11 cellular contexts compared by ENCODE assay signal in the genomic region with DNA sequence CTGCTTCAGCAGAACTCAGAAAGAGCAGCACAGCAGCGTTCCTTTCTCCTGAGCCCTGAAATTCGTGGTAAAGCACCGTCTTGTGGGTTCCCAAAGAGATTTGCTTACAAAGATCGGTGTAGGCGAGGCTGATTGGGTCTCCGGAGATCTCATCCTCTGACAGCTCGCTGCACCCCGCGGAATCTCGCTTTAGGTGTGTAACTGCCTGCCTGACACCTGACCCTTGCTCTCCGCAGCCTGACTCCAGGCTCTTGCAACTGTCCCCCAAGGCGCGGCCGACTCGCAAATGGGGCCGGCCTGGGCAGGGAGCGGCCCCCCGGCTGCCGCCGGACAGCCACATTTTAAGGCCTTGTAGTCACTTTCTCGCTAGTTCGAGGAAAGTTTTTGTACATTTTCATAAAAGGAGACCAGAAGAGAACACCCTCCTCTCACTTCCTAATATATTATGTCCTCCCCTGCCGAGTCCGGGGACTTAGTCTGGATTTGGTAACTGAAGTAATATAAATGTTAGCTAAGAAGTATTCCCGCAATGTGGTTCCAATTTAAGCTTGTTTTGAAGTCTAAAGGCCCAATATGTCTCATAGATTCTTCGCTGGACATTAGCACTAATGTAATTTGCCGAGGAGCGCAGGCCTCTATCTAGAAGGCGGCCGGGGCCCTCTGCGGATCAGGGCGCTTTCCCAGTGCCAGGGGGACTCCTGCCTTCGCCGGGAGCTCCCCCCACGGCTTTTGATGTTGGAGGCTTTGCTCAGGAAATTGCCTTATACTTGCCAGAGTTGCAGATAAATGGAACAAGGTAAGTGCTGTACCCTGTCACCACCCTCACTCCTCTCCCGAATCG.
DNase-seq lines count a peak whose midpoint lies in the region; ATAC-seq and TF ChIP-seq lines count a peak whose summit lies in the region.
"Had no signal": no experiment of that assay in that cellular context is flagged by ENCODE, and none has a peak within 500 bp of the region (broad histone marks: within the 10 kb centered on the region; RNA-seq: fewer than 3 reads in every experiment).

No MANE protein-coding gene starts in this region.

- intact Hi-C loops in activated B cell treated with CpG ODN at 0.5 μM for 24 hours (cut with micrococcal nuclease) = no loop called here
- intact Hi-C loops in right cardiac atrium (cut with DNase I) = no loop called here
- intact Hi-C loops in body of pancreas (cut with DNase I) = no loop called here

- no peaks in the 10 kb centered on the region for H3K4me1 ChIP-seq in right cardiac atrium (ENCODE audit: control insufficient read depth, insufficient read depth, low read length)
- peaks cover 4% of the 10 kb centered on the region for H3K4me1 ChIP-seq in parathyroid adenoma
- peaks cover 12% of the 10 kb centered on the region for H3K4me1 ChIP-seq in body of pancreas

- H3K27ac ChIP-seq in right cardiac atrium (ENCODE audit: low read length) = no peak overlapping the region
- H3K27ac ChIP-seq in parathyroid adenoma = no peak overlapping the region
- no peak overlapping the region for H3K27ac ChIP-seq in body of pancreas
- H3K27ac ChIP-seq: SK-N-MC had no signal

- H3K36me3 ChIP-seq in parathyroid adenoma (ENCODE audit: control insufficient read depth, insufficient read depth, low read length) (no peaks in the 10 kb centered on the region), body of pancreas (replicated peaks in 1 of 2; ENCODE audit: insufficient read depth in 1 of 2, low read depth in 2 of 2) (no peaks in the 10 kb centered on the region)

- peaks cover 2% of the 10 kb centered on the region for H3K27me3 ChIP-seq in right cardiac atrium (ENCODE audit: control insufficient read depth, insufficient read depth)
- H3K27me3 ChIP-seq in parathyroid adenoma (ENCODE audit: control insufficient read depth, insufficient read depth, low read length) = no peaks in the 10 kb centered on the region
- peaks cover 5 to 8% of the 10 kb centered on the region in 2 donors for H3K27me3 ChIP-seq in body of pancreas

- no peak overlapping the region for H3K27ac Mint-ChIP-seq in activated B cell treated with CpG ODN at 0.5 μM for 24 hours

- H3K9me3 ChIP-seq in right cardiac atrium (ENCODE audit: control insufficient read depth, low read length) (no peaks in the 10 kb centered on the region), parathyroid adenoma (ENCODE audit: control insufficient read depth, low read length) (no peaks in the 10 kb centered on the region), body of pancreas (no peaks in the 10 kb centered on the region)

- no peak overlapping the region for H3K9ac ChIP-seq in parathyroid adenoma

- peak overlapping the region; percentile 52 for H3K4me3 Mint-ChIP-seq in activated B cell treated with CpG ODN at 0.5 μM for 24 hours

- 51% methylated on average over 37 of the region's 37 CpGs for WGBS in right cardiac atrium
- 48 to 74% methylated on average over 33 to 34 of the region's 37 CpGs for whole genome bisulfite sequencing in body of pancreas, 2 donors

- H3K4me1 Mint-ChIP-seq in activated B cell treated with CpG ODN at 0.5 μM for 24 hours = peaks cover 14% of the 10 kb centered on the region

- no peaks in the 10 kb centered on the region for H3K9me3 Mint-ChIP-seq in activated B cell treated with CpG ODN at 0.5 μM for 24 hours

- peak overlapping the region; percentile 53 for H2AFZ ChIP-seq in parathyroid adenoma

- H3K36me3 Mint-ChIP-seq in activated B cell treated with CpG ODN at 0.5 μM for 24 hours (ENCODE audit: low read depth) = no peaks in the 10 kb centered on the region
- H3K36me3 Mint-ChIP-seq: CD8-positive, alpha-beta memory T cell had no signal

- ATAC-seq in activated B cell treated with CpG ODN at 0.5 μM for 24 hours (ENCODE audit: low read depth) = no peak
- ATAC-seq in right cardiac atrium = peak in 1 of 2 donors; percentile 18
- ATAC-seq in left lobe of liver = no peak
- ATAC-seq in body of pancreas = no peak

- DNase-seq in AG08395 (ENCODE audit: low spot score) (peak; percentile 19), activated B cell treated with CpG ODN at 0.5 μM for 24 hours (no peak), right cardiac atrium (peak in 1 of 3 donors; percentile 60), left lobe of liver (ENCODE audit: low spot score) (no peak), body of pancreas (no peak)
- no peak for DNase-seq in activated effector memory CD4-positive, alpha-beta T cell treated with Interleukin-2 at 50 U/mL for 16 hours
- no peak for DNase-seq in activated CD4-positive, CD25-positive, alpha-beta regulatory T cell treated with anti-CD3 and anti-CD28 coated beads, Interleukin-2, amount 50 U/mL, for 72 hours
- DNase-seq: CD8-positive, alpha-beta memory T cell; cerebellar nuclear complex had no signal

- TF ChIP-seq CTCF in activated B cell treated with CpG ODN at 0.5 μM for 24 hours (IDR thresholded peaks at IDR 0.05) (no peak), parathyroid adenoma (IDR thresholded peaks at IDR 0.05) (no peak), body of pancreas (IDR thresholded peaks at IDR 0.05) (no peak)

- H3K4me3 ChIP-seq in right cardiac atrium (ENCODE audit: low read length) = peak overlapping the region; percentile 3
- no peak overlapping the region for H3K4me3 ChIP-seq in parathyroid adenoma (ENCODE audit: low read depth, low read length)
- H3K4me3 ChIP-seq in body of pancreas = no peak overlapping the region
- H3K4me3 ChIP-seq: SK-N-MC had no signal

- no peaks in the 10 kb centered on the region for H3K79me2 ChIP-seq in parathyroid adenoma

- peaks cover 40% of the 10 kb centered on the region for H3K27me3 Mint-ChIP-seq in activated B cell treated with CpG ODN at 0.5 μM for 24 hours

- CTCF ChIA-PET in activated B cell treated with CpG ODN at 0.5 μM for 24 hours (lab: Charles Lee) = no interaction called here

- peak overlapping the region; percentile 52 for H3K4me2 ChIP-seq in parathyroid adenoma (ENCODE audit: low read length)

- POLR2A ChIA-PET in activated B cell treated with CpG ODN at 0.5 μM for 24 hours (lab: Charles Lee) = no interaction called here

- TF ChIP-seq POLR2A in body of pancreas (IDR thresholded peaks at IDR 0.05) = no peak
